Comparison of ENCODE assay signal across 8 cellular contexts in genomic region chr13:49454388-49455015, GRCh38. TPM values are rescaled to one million over a fixed set of nuclear protein-coding genes. Genes with fewer than 3 reads are reported as not detected.
DNase-seq lines count a peak whose midpoint lies in the region; ATAC-seq and TF ChIP-seq lines count a peak whose summit lies in the region.

No MANE protein-coding gene starts in this region.

- H3K18ac ChIP-seq in IMR-90 (ENCODE audit: low read depth, low read length) = peak overlapping the region; percentile 95

- H4K8ac ChIP-seq in IMR-90 (ENCODE audit: low read depth in 2 of 2, low read length in 2 of 2) = peak overlapping the region; percentile 88 to 95

- H3K4me3 ChIP-seq in IMR-90 (ENCODE audit: insufficient read depth, low read depth, low read length) (peak overlapping the region; percentile 2; the same call in 1 of the 2 replicates), aorta (ENCODE audit: low read length in 2 of 2) (no peak overlapping the region)

- intact Hi-C loops in IMR-90 (cut with micrococcal nuclease) = no loop called here
- intact Hi-C loops in aorta (cut with DNase I) = loop anchor here in 1 of 2 donors (10.0 kb wide), 1 partner anchor 150 kb away; no protein-coding TSS in a partner anchor

- H2BK5ac ChIP-seq in IMR-90 (ENCODE audit: low read depth, low read length, poor library complexity, severe bottlenecking) = peak overlapping the region; percentile 99

- in situ Hi-C loops in IMR-90 (cut with MboI; ENCODE audit: low sequenced_read_pairs) = no loop called here

- H3K9me3 ChIP-seq in IMR-90 (ENCODE audit: control insufficient read depth, insufficient read depth, low read length) (no peaks in the 10 kb centered on the region), aorta (ENCODE audit: control insufficient read depth, low read length) (no peaks in the 10 kb centered on the region)

- ATAC-seq in GM18498 (IDR thresholded peaks at IDR 0.05; ENCODE audit: unreplicated experiment) (peak; percentile 90), GM21723 (IDR thresholded peaks at IDR 0.05; ENCODE audit: unreplicated experiment) (peak; percentile 94), IMR-90 (ENCODE audit: low read depth) (peak; percentile 89), aorta (ENCODE audit: low FRiP score) (no peak)

- peak; percentile 88 for DNase-seq in IMR-90
- DNase-seq in hepatic stellate cell (ENCODE audit: low spot score) = peak; percentile 17
- DNase-seq in stimulated activated naive CD4-positive, alpha-beta T cell (lab: John Stamatoyannopoulos, UW) = no peak
- no peak for DNase-seq in DMS79 treated with DMSO at 0.1 percent for 48 hours (lab: John Stamatoyannopoulos, UW)
- DNase-seq in aorta = no peak
- DNase-seq in NCI-H1417 (lab: John Stamatoyannopoulos, UW) = no peak

- peak overlapping the region; percentile 59 for H3K4me2 ChIP-seq in IMR-90 (ENCODE audit: low read depth, low read length)

- no peaks in the 10 kb centered on the region for H4K20me1 ChIP-seq in IMR-90 (ENCODE audit: insufficient read depth, low read length)

- H3K4me1 ChIP-seq in IMR-90 (ENCODE audit: control insufficient read depth, insufficient read depth, low read length) (peaks cover 16% of the 10 kb centered on the region), aorta (ENCODE audit: control insufficient read depth in 1 of 2, insufficient read depth in 2 of 2, low read length in 2 of 2) (no peaks in the 10 kb centered on the region)

- H3K56ac ChIP-seq in IMR-90 (ENCODE audit: extremely low read depth, insufficient read depth, low read length) = peak overlapping the region; percentile 84

- peak overlapping the region; percentile 93 for H4K91ac ChIP-seq in IMR-90 (ENCODE audit: insufficient read depth, low read depth, low read length)

- H4K5ac ChIP-seq in IMR-90 (ENCODE audit: low read depth, low read length) = peak overlapping the region; percentile 90

- TF ChIP-seq RAD21 in IMR-90 (IDR thresholded peaks at IDR 0.05; ENCODE audit: low read length) = no peak

- H3K9me1 ChIP-seq in IMR-90 (ENCODE audit: insufficient read depth, low read length) = peaks cover 6% of the 10 kb centered on the region

- H3K36me3 ChIP-seq in IMR-90 (ENCODE audit: control insufficient read depth, insufficient read depth, low read length) (peaks cover 2% of the 10 kb centered on the region; the same call in 1 of the 2 replicates), aorta (ENCODE audit: control insufficient read depth in 1 of 2, insufficient read depth in 2 of 2, low read length in 1 of 2) (no peaks in the 10 kb centered on the region)

- TF ChIP-seq POLR2A in IMR-90 (IDR thresholded peaks at IDR 0.05; ENCODE audit: low read depth, low read length) = no peak

- H3K79me1 ChIP-seq in IMR-90 (ENCODE audit: low read depth in 1 of 2, low read length in 2 of 2) = peaks cover 20 to 48% of the 10 kb centered on the region in 2 experiments

- no peak for TF ChIP-seq CTCF in IMR-90 (conservative IDR thresholded peaks at IDR 0.05; ENCODE audit: low read depth, low read length)

- peak overlapping the region; percentile 93 for H3K14ac ChIP-seq in IMR-90 (replicated peaks; ENCODE audit: low read depth, low read length)

- no CpG with 5 or more reads among the region's 4 CpGs for WGBS in IMR-90 (ENCODE audit: extremely low coverage in 2 of 2, insufficient read length in 1 of 2), 2 experiments
- WGBS in aorta, 2 donors = 73 to 74% methylated on average over 4 of the region's 4 CpGs

- no TSS peak for BruUV-seq in IMR-90 (replicated peaks; lab: Mats Ljungman, UMichigan)

- CTCF ChIA-PET in IMR-90 (lab: Yijun Ruan, JAX) = interaction anchor here (0.6 to 0.7 kb wide), 2 partner anchors 14 to 285 kb away, joined by 3 read pairs; no protein-coding TSS in a partner anchor

- peak overlapping the region; percentile 82 for H2AK5ac ChIP-seq in IMR-90 (ENCODE audit: low read depth, low read length)

- H2BK20ac ChIP-seq in IMR-90 (ENCODE audit: low read depth, low read length) = peak overlapping the region; percentile 96

- H2BK120ac ChIP-seq in IMR-90 (ENCODE audit: low read depth, low read length) = peak overlapping the region; percentile 93

- H2AK9ac ChIP-seq in IMR-90 (replicated peaks; ENCODE audit: low read depth, low read length, poor library complexity) = no peak overlapping the region

- peak overlapping the region; percentile 88 for H3K4ac ChIP-seq in IMR-90 (ENCODE audit: low read depth, low read length)

- H2AFZ ChIP-seq in IMR-90 (replicated peaks; ENCODE audit: low read length, poor library complexity) = no peak overlapping the region

- POLR2A ChIA-PET in IMR-90 (lab: Charles Lee; ENCODE audit: unreplicated experiment) = interaction anchor here (0.5 kb wide), 1 partner anchor 36 kb away, joined by 5 read pairs; no protein-coding TSS in a partner anchor

- H3K9ac ChIP-seq in IMR-90 (ENCODE audit: low read depth, low read length) = peak overlapping the region; percentile 83

- H3K23ac ChIP-seq in IMR-90 (ENCODE audit: low read depth, low read length) = peak overlapping the region; percentile 44

- H3K27me3 ChIP-seq in IMR-90 (ENCODE audit: control insufficient read depth, insufficient read depth, low read length) (no peaks in the 10 kb centered on the region), aorta (ENCODE audit: control insufficient read depth in 1 of 2, insufficient read depth in 2 of 2, low read length in 1 of 2) (no peaks in the 10 kb centered on the region)

- H2BK15ac ChIP-seq in IMR-90 (ENCODE audit: low read depth, low read length) = peak overlapping the region; percentile 87; the same call in 2 of the 3 replicates

- dilution Hi-C loops in IMR-90 (cut with HindIII; ENCODE audit: low sequenced_read_pairs, unreplicated experiment) = no loop called here

- peak overlapping the region; percentile 98 for H3K27ac ChIP-seq in IMR-90 (ENCODE audit: insufficient read depth, low read length)
- no peak overlapping the region for H3K27ac ChIP-seq in aorta (ENCODE audit: low read depth in 1 of 2, low read length in 2 of 2)

TF ChIP-seq in IMR-90, 13 proteins besides CTCF, POLR2A, EP300 and RAD21:
- TF ChIP-seq MAFK (IDR thresholded peaks at IDR 0.05; ENCODE audit: low read depth, low read length) (no peak), CEBPB (IDR thresholded peaks at IDR 0.05; ENCODE audit: low read depth, low read length) (no peak), FOS (IDR thresholded peaks at IDR 0.05; ENCODE audit: low read depth, low read length) (no peak), ELK1 (IDR thresholded peaks at IDR 0.05; ENCODE audit: borderline replicate concordance, low read depth, low read length) (no peak), BHLHE40 (IDR thresholded peaks at IDR 0.05; ENCODE audit: low read depth, low read length) (no peak), MXI1 (IDR thresholded peaks at IDR 0.05; ENCODE audit: borderline replicate concordance, low read depth, low read length) (no peak)

RNA-seq across cellular contexts. Expression of gene SETDB2, which starts 10.4 kb away (rescaled TPM):
- total RNA-seq in IMR-90 (2012; rRNA removed) (5.7 and 8.6 TPM in 2 replicates), aorta (10 to 100 TPM in 1 of 2 donors, 1 to 10 TPM in 1; 8.8 to 13.3 TPM)
- polyA plus RNA-seq in IMR-90 (2012; rRNA removed) (2.9 and 4.3 TPM in 2 replicates), aorta (1 to 10 TPM; 4.7 to 9.4 TPM)
- polyA plus RNA-seq in IMR-90 (2012; cell fraction: cytosol; rRNA removed) = 0.33 and 0.35 TPM in 2 replicates
- 1.1 and 6.2 TPM in 2 replicates for polyA plus RNA-seq in IMR-90 (2012; cell fraction: nucleus; rRNA removed; ENCODE audit: low replicate concordance)

RNA-seq across cellular contexts. Expression of gene CAB39L, which starts 10.6 kb away (rescaled TPM):
- total RNA-seq in IMR-90 (2012; rRNA removed) = 16.7 and 21.9 TPM in 2 replicates
- 6.6 and 8.5 TPM in 2 replicates for polyA plus RNA-seq in IMR-90 (2012; rRNA removed)
- polyA plus RNA-seq in IMR-90 (2012; cell fraction: cytosol; rRNA removed) = 2.4 and 3.2 TPM in 2 replicates
- polyA plus RNA-seq in IMR-90 (2012; cell fraction: nucleus; rRNA removed; ENCODE audit: low replicate concordance) = 2.4 and 6.0 TPM in 2 replicates
- 10 to 100 TPM; 25.1 to 27.7 TPM for total RNA-seq in aorta
- polyA plus RNA-seq in aorta = 10 to 100 TPM; 19.3 to 33.5 TPM

RNA-seq across cellular contexts. Expression of gene PHF11, which starts 41.3 kb away (rescaled TPM):
- total RNA-seq in IMR-90 (2012; rRNA removed) (3.9 and 6.7 TPM in 2 replicates), aorta (10 to 100 TPM; 58.4 to 72.1 TPM)
- polyA plus RNA-seq in IMR-90 (2012; rRNA removed) (12.2 and 15.4 TPM in 2 replicates), aorta (10 to 100 TPM; 29.9 to 96.7 TPM)
- 4.0 TPM in 2 replicates for polyA plus RNA-seq in IMR-90 (2012; cell fraction: cytosol; rRNA removed)
- polyA plus RNA-seq in IMR-90 (2012; cell fraction: nucleus; rRNA removed; ENCODE audit: low replicate concordance) = 9.2 and 65.7 TPM in 2 replicates

Comparison
In these comparisons a context has a peak if more than half of its experiments do, and no peak if none do; other contexts are left out.
1. DNase-seq: peak in IMR-90 (single experiment) and hepatic stellate cell (single experiment); none in stimulated activated naive CD4-positive, alpha-beta T cell (0 of 6), DMS79 treated with DMSO at 0.1 percent for 48 hours (single experiment), aorta (0 of 2) and NCI-H1417 (0 of 3).